In genomic region chrX:155718964-155719586, GRCh38 we compare ENCODE assay signal across 20 cellular contexts.
DNase-seq lines count a peak whose midpoint lies in the region; ATAC-seq and TF ChIP-seq lines count a peak whose summit lies in the region.
"Had no signal": no experiment of that assay in that cellular context is flagged by ENCODE, and none has a peak within 500 bp of the region (broad histone marks: within the 10 kb centered on the region; RNA-seq: fewer than 3 reads in every experiment).

No MANE protein-coding gene starts in this region.

- intact Hi-C loops in left cardiac atrium (cut with DNase I), result no loop called here
- intact Hi-C loops in gastrocnemius medialis (cut with DNase I; ENCODE audit: low total_unique reads), result loop anchor here (5.0 kb wide), 1 partner anchor 48 kb away; no protein-coding TSS in a partner anchor

- no peaks in the 10 kb centered on the region for H3K27me3 ChIP-seq in gastrocnemius medialis
- H3K27me3 ChIP-seq: BE2C, hepatocyte, ovary had no signal

- H3K4me1 ChIP-seq in gastrocnemius medialis, result no peaks in the 10 kb centered on the region
- H3K4me1 ChIP-seq: BE2C had no signal

- peak overlapping the region; percentile 62 to 74 (median 64) for H3K27ac ChIP-seq in gastrocnemius medialis
- H3K27ac ChIP-seq: hepatocyte, ovary, PC-9 had no signal

- ATAC-seq in left cardiac atrium, result peak; percentile 65 to 67
- ATAC-seq in gastrocnemius medialis, result peak; percentile 95 to 97
- ATAC-seq: activated CD8-positive, alpha-beta T cell treated with anti-CD3 and anti-CD28 coated beads, Interleukin-2, amount 10 ng/mL, durations not matched to agents 7 days and 5 days; esophagus mucosa had no signal

- no peak for TF ChIP-seq CTCF in gastrocnemius medialis (IDR thresholded peaks at IDR 0.05 in 4 of 5, conservative IDR thresholded peaks at IDR 0.05 in 1 of 5)

- in situ Hi-C loops in G401 (cut with HindIII; ENCODE audit: low sequenced_read_pairs) (no loop called here), gastrocnemius medialis (cut with MboI; ENCODE audit: low sequenced_read_pairs in 4 of 4) (no loop called here)

- no peaks in the 10 kb centered on the region for H3K36me3 ChIP-seq in gastrocnemius medialis
- H3K36me3 ChIP-seq: BE2C, ovary had no signal

- H3K9me3 ChIP-seq in gastrocnemius medialis, result no peaks in the 10 kb centered on the region
- H3K9me3 ChIP-seq: BE2C, ovary had no signal

- peak overlapping the region; percentile 10 to 29 (median 25) for H3K4me3 ChIP-seq in gastrocnemius medialis
- H3K4me3 ChIP-seq: hepatocyte, ovary, PC-9 had no signal

- DNase-seq in G401 (ENCODE audit: low spot score), result peak; percentile 73
- DNase-seq in RPMI7951 (ENCODE audit: low read depth), result peak; percentile 31
- DNase-seq in left cardiac atrium, result no peak
- peak in 1 of 2 donors; percentile 53 for DNase-seq in gastrocnemius medialis
- DNase-seq in effector CD8-positive, alpha-beta T cell (lab: John Stamatoyannopoulos, UW), result no peak
- DNase-seq in stimulated activated CD4-positive, alpha-beta T cell treated with anti-CD3 and anti-CD28 coated beads, Interleukin-4, amount 100 ng/mL, for 24 hours, result no peak
- no peak for DNase-seq in DMS53 (lab: John Stamatoyannopoulos, UW)
- no peak for DNase-seq in RKO (ENCODE audit: low spot score)
- DNase-seq: activated CD8-positive, alpha-beta T cell treated with anti-CD3 and anti-CD28 coated beads, Interleukin-2, amount 10 ng/mL, durations not matched to agents 7 days and 5 days; amniotic stem cell; BE2C; dermis blood vessel endothelial cell; DMS153; kidney glomerular epithelial cell; NCI-H2081 treated with DMSO at 0.1 percent for 48 hours; NCI-H526 treated with DMSO at 0.1 percent for 48 hours; ovary; PC-9 had no signal

- TF ChIP-seq POLR2A in gastrocnemius medialis (IDR thresholded peaks at IDR 0.05), result no peak

Comparison
In these comparisons a context has a peak if more than half of its experiments do, and no peak if none do; other contexts are left out.
1. DNase-seq: peak in G401 (single experiment) and RPMI7951 (single experiment); none in left cardiac atrium (single experiment), effector CD8-positive, alpha-beta T cell (single experiment), stimulated activated CD4-positive, alpha-beta T cell treated with anti-CD3 and anti-CD28 coated beads, Interleukin-4, amount 100 ng/mL, for 24 hours (single experiment), DMS53 (single experiment) and RKO (single experiment).